Comparison of ENCODE assay signal across 23 cellular contexts in genomic region chr3:98598492-98598891, GRCh38. TPM values are rescaled to one million over a fixed set of nuclear protein-coding genes. Genes with fewer than 3 reads are reported as not detected.
DNase-seq lines count a peak whose midpoint lies in the region; ATAC-seq, FAIRE-seq and TF ChIP-seq lines count a peak whose summit lies in the region.
"Had no signal": no experiment of that assay in that cellular context is flagged by ENCODE, and none has a peak within 500 bp of the region (broad histone marks: within the 10 kb centered on the region; RNA-seq: fewer than 3 reads in every experiment).

No MANE protein-coding gene starts in this region.

- no peak for FAIRE-seq in GM12878 (lab: Jason Lieb, UNC)

- H3K9ac ChIP-seq in Loucy (ENCODE audit: low read depth, low read length, poor library complexity, severe bottlenecking) (no peak overlapping the region), GM12878 (ENCODE audit: control insufficient read depth, insufficient read depth, low read length) (no peak overlapping the region)
- H3K9ac ChIP-seq: KMS-11, SK-N-SH had no signal

- H4K20me1 ChIP-seq in Loucy (ENCODE audit: insufficient read depth, low read length, poor library complexity, severe bottlenecking) = no peaks in the 10 kb centered on the region
- no peaks in the 10 kb centered on the region for H4K20me1 ChIP-seq in GM12878 (ENCODE audit: control insufficient read depth, insufficient read depth)

- TF ChIP-seq EP300 in GM12878 (IDR thresholded peaks at IDR 0.05; ENCODE audit: borderline replicate concordance in 1 of 2, control insufficient read depth in 1 of 2, low read depth in 2 of 2, low read length in 2 of 2) (no peak), ovary (IDR thresholded peaks at IDR 0.05) (no peak)

- no peak overlapping the region for H3K4me2 ChIP-seq in Loucy (ENCODE audit: low read depth, low read length, poor library complexity, severe bottlenecking)
- H3K4me2 ChIP-seq in GM12878 (ENCODE audit: control insufficient read depth, insufficient read depth) = peak overlapping the region; percentile 17; the same call in 1 of the 2 replicates
- H3K4me2 ChIP-seq: KMS-11, SK-N-SH had no signal

- POLR2A ChIA-PET in GM12878 (lab: Charles Lee) = interaction anchor here (1.0 kb wide), 1 partner anchor 34 kb away, joined by 7 read pairs; no protein-coding TSS in a partner anchor

- H3K4me3 ChIP-seq in Loucy (ENCODE audit: low read length, poor library complexity, severe bottlenecking) (no peak overlapping the region), GM12878 (no peak overlapping the region), ovary (no peak overlapping the region)
- H3K4me3 ChIP-seq: HAP-1 had no signal

- H3K9me2 ChIP-seq in Loucy (replicated peaks; ENCODE audit: low read depth, low read length) = no peaks in the 10 kb centered on the region
- H3K9me2 ChIP-seq: SK-N-SH had no signal

- RAD21 ChIA-PET in GM12878 (lab: Charles Lee; ENCODE audit: unreplicated experiment) = interaction anchor here (1.0 to 7.9 kb wide), 6 partner anchors 59 to 220 kb away, joined by 3 to 224 read pairs (median 3); no protein-coding TSS in a partner anchor

- TF ChIP-seq CTCF in Loucy (conservative IDR thresholded peaks at IDR 0.05; ENCODE audit: low read length) (no peak), GM12878 (IDR thresholded peaks at IDR 0.05 in 2 of 3, conservative IDR thresholded peaks at IDR 0.05 in 1 of 3; ENCODE audit: control insufficient read depth in 2 of 3, extremely low read depth in 1 of 3, insufficient read depth in 1 of 3, low read depth in 3 of 3, low read length in 3 of 3) (no peak), ovary (IDR thresholded peaks at IDR 0.05) (no peak)

- H3K36me3 ChIP-seq in Loucy (ENCODE audit: insufficient read depth, low read length) = no peaks in the 10 kb centered on the region
- H3K36me3 ChIP-seq in GM12878 (ENCODE audit: control insufficient read depth in 2 of 2, insufficient read depth in 2 of 2, low read length in 1 of 2) = no peaks in the 10 kb centered on the region
- no peaks in the 10 kb centered on the region for H3K36me3 ChIP-seq in ovary
- H3K36me3 ChIP-seq: HAP-1 had no signal

- SMC1A ChIA-PET in GM12878 (lab: Charles Lee; ENCODE audit: uncharacterized antibody, unreplicated experiment) = interaction anchor here (0.8 to 16.9 kb wide), 11 partner anchors 14 to 395 kb away, joined by 3 to 408 read pairs (median 3); no protein-coding TSS in a partner anchor

- no peaks in the 10 kb centered on the region for H3F3A ChIP-seq in Loucy (ENCODE audit: low read depth)

- DNase-seq in NOMO-1 treated with DMSO at 0.1 percent for 48 hours (lab: John Stamatoyannopoulos, UW; ENCODE audit: unreplicated experiment) (peak; percentile 9), NOMO-1 treated with dmso at 0.1 percent for 144 hours (lab: John Stamatoyannopoulos, UW; ENCODE audit: unreplicated experiment) (no peak), GM12878 (ENCODE audit: low read depth, low spot score) (no peak), NCI-H69 (lab: John Stamatoyannopoulos, UW) (no peak), ovary (no peak)
- DNase-seq: 8988T, ACHN, Calu3, DND-41, GOT3, HFFc6, IMR-90, NCI-H1417, NCI-H1694, NCI-H2081, NCI-H2227 treated with DMSO at 0.1 percent for 48 hours, NCI-H526 treated with DMSO at 0.1 percent for 48 hours, SK-N-SH, T-cell had no signal

- in situ Hi-C loops in GM12878 (cut with MboI) = loop anchor here (5.0 to 10.0 kb wide), 3 partner anchors 394 to 576 kb away; partner anchors contain the start of gene GABRR3

- TF ChIP-seq RAD21 in GM12878 (IDR thresholded peaks at IDR 0.05; ENCODE audit: insufficient read depth, low read depth, low read length) = no peak

- no peaks in the 10 kb centered on the region for H3K4me1 ChIP-seq in Loucy (ENCODE audit: insufficient read depth, low read length, poor library complexity, severe bottlenecking)
- H3K4me1 ChIP-seq in GM12878 (ENCODE audit: control insufficient read depth, insufficient read depth, low read length) = peaks cover 16% of the 10 kb centered on the region
- no peaks in the 10 kb centered on the region for H3K4me1 ChIP-seq in ovary (ENCODE audit: insufficient read depth)
- H3K4me1 ChIP-seq: HAP-1 had no signal

- no peaks in the 10 kb centered on the region for H3K9me3 ChIP-seq in Loucy (ENCODE audit: insufficient read depth, low read depth, low read length)
- H3K9me3 ChIP-seq in GM12878 (replicated peaks; ENCODE audit: control insufficient read depth, insufficient read depth, low read length) = no peaks in the 10 kb centered on the region; the same call in 2 of the 3 replicates
- H3K9me3 ChIP-seq in ovary = no peaks in the 10 kb centered on the region
- H3K9me3 ChIP-seq: HAP-1, SK-N-SH had no signal

- ATAC-seq in GM12878 (no peak), HG02973 (IDR thresholded peaks at IDR 0.05; ENCODE audit: unreplicated experiment) (no peak)
- ATAC-seq: T-cell had no signal

- intact Hi-C loops in GM12878 (cut with micrococcal nuclease; ENCODE audit: unreplicated experiment) = loop anchor here (10.0 kb wide), 1 partner anchor 364 kb away; no protein-coding TSS in a partner anchor
- intact Hi-C loops in ovary (cut with DNase I) = loop anchor here in 1 of 4 donors (5.0 kb wide), 1 partner anchor 214 kb away; no protein-coding TSS in a partner anchor

- TF ChIP-seq POLR2A in GM12878 (IDR thresholded peaks at IDR 0.05; ENCODE audit: low read depth, low read length) = no peak
- no peak for TF ChIP-seq POLR2A in ovary (IDR thresholded peaks at IDR 0.05)

- no TSS peak for BruUV-seq in GM12878 (replicated peaks; lab: Mats Ljungman, UMichigan)

- peak overlapping the region; percentile 80; the same call in 1 of the 2 replicates for H2AFZ ChIP-seq in Loucy (ENCODE audit: low read length)
- peak overlapping the region; percentile 73 for H2AFZ ChIP-seq in GM12878 (ENCODE audit: control insufficient read depth, low read depth, low read length)

- 41% methylated on average over 2 of the region's 2 CpGs for WGBS in GM12878 (ENCODE audit: insufficient coverage, insufficient replicate concordance, low lambda C conversion rate, missing lambda C conversion rate)
- 76 to 83% (median 77%) methylated on average over 2 of the region's 2 CpGs for WGBS in ovary, 3 donors

- H3K79me2 ChIP-seq in Loucy (ENCODE audit: insufficient read depth, low read length) (no peaks in the 10 kb centered on the region), GM12878 (ENCODE audit: control insufficient read depth, insufficient read depth, low read length) (peaks cover 6% of the 10 kb centered on the region)

- no peaks in the 10 kb centered on the region for H3K27me3 ChIP-seq in Loucy (ENCODE audit: insufficient read depth, low read length, poor library complexity, severe bottlenecking)
- no peaks in the 10 kb centered on the region for H3K27me3 ChIP-seq in GM12878 (replicated peaks in 1 of 2; ENCODE audit: control insufficient read depth in 2 of 2, insufficient read depth in 2 of 2, low read length in 1 of 2)
- H3K27me3 ChIP-seq in ovary = no peaks in the 10 kb centered on the region

- H3K27ac ChIP-seq in GM12878 (ENCODE audit: control insufficient read depth, insufficient read depth) = peak overlapping the region; percentile 6; the same call in 1 of the 2 replicates
- no peak overlapping the region for H3K27ac ChIP-seq in ovary
- H3K27ac ChIP-seq: KMS-11 had no signal

- CTCF ChIA-PET in GM12878 (lab: Yijun Ruan, JAX) = interaction anchor here (0.8 to 6.9 kb wide), 11 partner anchors 9 to 215 kb away, joined by 3 to 120 read pairs (median 4); partner anchors contain the start of gene OR5K1

TF ChIP-seq in GM12878, 131 proteins besides CTCF, POLR2A, EP300 and RAD21:
- TF ChIP-seq TARDBP (IDR thresholded peaks at IDR 0.05; ENCODE audit: borderline replicate concordance) (no peak), SPI1 (IDR thresholded peaks at IDR 0.05; ENCODE audit: borderline replicate concordance, insufficient read depth, low read depth, low read length) (peak; percentile 38; the same call in 1 of the 2 replicates)

RNA-seq across cellular contexts. Expression of gene CPOX, which starts 5.1 kb away (rescaled TPM):
- 67.1 and 69.2 TPM in 2 replicates for total RNA-seq in GM12878 (2013; cell fraction: nucleolus; rRNA removed)
- 71.8 and 75.9 TPM in 2 replicates for total RNA-seq in GM12878 (2014; rRNA removed)
- 51.0 and 53.2 TPM in 2 replicates for total RNA-seq in GM12878 (2014; rRNA removed; fragmentation: Illumina TruSeq; extraction: Trizol)
- total RNA-seq in GM12878 (2021) = 69.4 and 72.6 TPM in 2 replicates
- polyA plus RNA-seq in GM12878 (2011; ENCODE audit: low read depth) = 31.0 TPM
- 65.8 and 67.0 TPM in 2 replicates for polyA plus RNA-seq in GM12878 (2011; rRNA removed)
- polyA plus RNA-seq in GM12878 (2011; cell fraction: cytosol; rRNA removed) = 37.8 and 41.4 TPM in 2 replicates
- 79.0 and 107 TPM in 2 replicates for polyA plus RNA-seq in GM12878 (2011; cell fraction: nucleus; rRNA removed)
- polyA plus RNA-seq in GM12878 (2012) = 44.9 and 69.6 TPM in 2 replicates
- polyA plus RNA-seq in GM12878 (2014; fragmentation: Illumina TruSeq; extraction: Trizol) = 61.8 and 63.7 TPM in 2 replicates
- polyA plus RNA-seq in GM12878 (2014; fragmentation: Nextera tagmentation; extraction: Ambion mirVana) = 10 to 100 TPM; 40.7 to 45.8 TPM
- 66.4 and 78.0 TPM in 2 replicates for polyA plus RNA-seq in GM12878 (2014; rRNA removed)
- polyA plus RNA-seq in GM12878 (2016; fragmentation: Nextera tagmentation; extraction: Ambion mirVana) = 10 to 100 TPM; 63.3 to 67.6 TPM
- polyA minus RNA-seq in GM12878 (2011; rRNA and poly(A)+ RNA removed) = 31.7 and 38.3 TPM in 2 replicates
- polyA minus RNA-seq in GM12878 (2011; cell fraction: cytosol; rRNA and poly(A)+ RNA removed) = 13.1 and 19.1 TPM in 2 replicates
- 23.1 and 39.6 TPM in 2 replicates for polyA minus RNA-seq in GM12878 (2011; cell fraction: nucleus; rRNA and poly(A)+ RNA removed)
- total RNA-seq in ovary = 10 to 100 TPM; 11.2 to 19.9 (median 17.1) TPM
- 10 to 100 TPM; 10.6 to 15.2 TPM for polyA plus RNA-seq in ovary
